In genomic region chr20:63082308-63082938, GRCh38 we compare ENCODE assay signal across 9 cellular contexts.
DNase-seq lines count a peak whose midpoint lies in the region; ATAC-seq, FAIRE-seq and TF ChIP-seq lines count a peak whose summit lies in the region.
"Had no signal": no experiment of that assay in that cellular context is flagged by ENCODE, and none has a peak within 500 bp of the region (broad histone marks: within the 10 kb centered on the region; RNA-seq: fewer than 3 reads in every experiment).

No MANE protein-coding gene starts in this region.

- peaks cover 7 to 17% of the 10 kb centered on the region in 2 donors for H3K9me3 ChIP-seq in kidney (ENCODE audit: control insufficient read depth in 1 of 2, low read length in 2 of 2)

- FAIRE-seq in kidney (lab: Jason Lieb, UNC): no peak

- H3K4me1 ChIP-seq in kidney (ENCODE audit: control insufficient read depth in 1 of 2, insufficient read depth in 1 of 2, low read depth in 1 of 2, low read length in 2 of 2): no peaks in the 10 kb centered on the region
- H3K4me1 ChIP-seq: SJSA1 had no signal

- no peak for TF ChIP-seq CTCF in AG10803 (conservative IDR thresholded peaks at IDR 0.05; ENCODE audit: low read length)
- no peak for TF ChIP-seq CTCF in HFF-Myc (IDR thresholded peaks at IDR 0.05; ENCODE audit: low read depth, low read length, missing control alignments)
- TF ChIP-seq CTCF in kidney (IDR thresholded peaks at IDR 0.05; ENCODE audit: borderline replicate concordance, extremely low read depth, insufficient read depth): no peak

- no peaks in the 10 kb centered on the region for H3K4me1 Mint-ChIP-seq in activated T-cell treated with anti-CD3 and anti-CD28 coated beads, Interleukin-2, amount 50 U/mL, for 72 hours (ENCODE audit: low read depth)
- H3K4me1 Mint-ChIP-seq in activated T-helper 17 cell treated with anti-CD3 and anti-CD28 coated beads, Interleukin-2, amount 50 U/mL, for 72 hours: no peaks in the 10 kb centered on the region

- intact Hi-C loops in kidney (cut with DNase I): no loop called here

- DNase-seq in AG10803 (ENCODE audit: low read depth) (peak; percentile 13), HFF-Myc (ENCODE audit: extremely low read depth, low read depth) (peak; percentile 3), kidney (peak; percentile 71), NCI-H2227 treated with DMSO at 0.1 percent for 48 hours (lab: John Stamatoyannopoulos, UW) (no peak), NCI-H2029 (lab: John Stamatoyannopoulos, UW) (no peak)
- DNase-seq in activated T-cell treated with anti-CD3 and anti-CD28 coated beads, Interleukin-2, amount 50 U/mL, for 72 hours: peak; percentile 22 to 36

- H3K36me3 ChIP-seq in kidney (ENCODE audit: control insufficient read depth in 1 of 2, insufficient read depth in 2 of 2, low read length in 2 of 2): no peaks in the 10 kb centered on the region
- H3K36me3 ChIP-seq: SJSA1 had no signal

- ATAC-seq in activated T-cell treated with anti-CD3 and anti-CD28 coated beads, Interleukin-2, amount 50 U/mL, for 72 hours (replicated peaks in 1 of 2): no peak
- no peak for ATAC-seq in GM19463 (IDR thresholded peaks at IDR 0.05; ENCODE audit: unreplicated experiment)
- no peak for ATAC-seq in activated T-helper 17 cell treated with anti-CD3 and anti-CD28 coated beads, Interleukin-2, amount 50 U/mL, for 72 hours (replicated peaks)

- H3K4me3 ChIP-seq in AG10803 (ENCODE audit: low read length) (no peak overlapping the region), HFF-Myc (replicated peaks; ENCODE audit: low read depth, low read length) (no peak overlapping the region), kidney (ENCODE audit: low read length in 2 of 2) (no peak overlapping the region)
- H3K4me3 ChIP-seq: SJSA1 had no signal

- H3K27ac ChIP-seq in kidney (ENCODE audit: low read depth in 2 of 2, low read length in 2 of 2): no peak overlapping the region
- H3K27ac ChIP-seq: SJSA1 had no signal

- no peak overlapping the region for H3K27ac Mint-ChIP-seq in activated T-cell treated with anti-CD3 and anti-CD28 coated beads, Interleukin-2, amount 50 U/mL, for 72 hours
- H3K27ac Mint-ChIP-seq in activated T-helper 17 cell treated with anti-CD3 and anti-CD28 coated beads, Interleukin-2, amount 50 U/mL, for 72 hours: no peak overlapping the region

- peaks cover 5 to 7% of the 10 kb centered on the region in 2 donors for H3K36me3 Mint-ChIP-seq in activated T-cell treated with anti-CD3 and anti-CD28 coated beads, Interleukin-2, amount 50 U/mL, for 72 hours (ENCODE audit: insufficient read depth in 2 of 2)
- no peaks in the 10 kb centered on the region for H3K36me3 Mint-ChIP-seq in activated T-helper 17 cell treated with anti-CD3 and anti-CD28 coated beads, Interleukin-2, amount 50 U/mL, for 72 hours (ENCODE audit: low read depth)

- peaks cover 2 to 8% of the 10 kb centered on the region in 2 donors for H3K9me3 Mint-ChIP-seq in activated T-cell treated with anti-CD3 and anti-CD28 coated beads, Interleukin-2, amount 50 U/mL, for 72 hours
- H3K9me3 Mint-ChIP-seq in activated T-helper 17 cell treated with anti-CD3 and anti-CD28 coated beads, Interleukin-2, amount 50 U/mL, for 72 hours: peaks cover 6% of the 10 kb centered on the region

- H3K4me3 Mint-ChIP-seq in activated T-cell treated with anti-CD3 and anti-CD28 coated beads, Interleukin-2, amount 50 U/mL, for 72 hours: no peak overlapping the region
- no peak overlapping the region for H3K4me3 Mint-ChIP-seq in activated T-helper 17 cell treated with anti-CD3 and anti-CD28 coated beads, Interleukin-2, amount 50 U/mL, for 72 hours

- H3K9ac ChIP-seq in kidney (ENCODE audit: low read length in 2 of 2): no peak overlapping the region

- H3K27me3 Mint-ChIP-seq in activated T-cell treated with anti-CD3 and anti-CD28 coated beads, Interleukin-2, amount 50 U/mL, for 72 hours (ENCODE audit: low read depth): peaks cover 6% of the 10 kb centered on the region
- peaks cover 24% of the 10 kb centered on the region for H3K27me3 Mint-ChIP-seq in activated T-helper 17 cell treated with anti-CD3 and anti-CD28 coated beads, Interleukin-2, amount 50 U/mL, for 72 hours

Comparison
In these comparisons a context has a peak if more than half of its experiments do, and no peak if none do; other contexts are left out.
1. DNase-seq: peak in AG10803 (single experiment), HFF-Myc (single experiment), activated T-cell treated with anti-CD3 and anti-CD28 coated beads, Interleukin-2, amount 50 U/mL, for 72 hours (2 of 2) and kidney (single experiment); none in NCI-H2227 treated with DMSO at 0.1 percent for 48 hours (single experiment) and NCI-H2029 (single experiment).